In genomic region chr5:179698935-179699639, GRCh38 we compare ENCODE assay signal across 1 cellular context.
A peak's percentile ranks its signal among the peaks of the same experiment; 100 is the strongest.
TF ChIP-seq lines count a peak whose summit lies in the region.

CANX (plus strand) TSS chr5:179698967; CDS start chr5:179705682, 6,715 bp downstream.

TF ChIP-seq in K562, 482 proteins besides CTCF, POLR2A, EP300 and RAD21 (continued from another document and continues in another):
- TF ChIP-seq MGA (IDR thresholded peaks at IDR 0.05) (peak; percentile 89), ZNF764 (CRISPR knock-in tag; IDR thresholded peaks at IDR 0.05; ENCODE audit: low read depth) (no peak), KAT8 (IDR thresholded peaks at IDR 0.05; ENCODE audit: low read depth) (no peak), SMAD1 (IDR thresholded peaks at IDR 0.05; ENCODE audit: low read depth, low read length, partially characterized antibody) (peak; percentile 84), PTTG1 (tag; IDR thresholded peaks at IDR 0.05; ENCODE audit: low read depth) (no peak), HEY1 (CRISPR knock-in tag; IDR thresholded peaks at IDR 0.05; ENCODE audit: borderline replicate concordance) (no peak), TBL1XR1 (IDR thresholded peaks at IDR 0.05; ENCODE audit: low read length in 2 of 2) (no peak), E2F3 (CRISPR knock-in tag; IDR thresholded peaks at IDR 0.05) (no peak), TRIM24 (IDR thresholded peaks at IDR 0.05) (no peak), MBD2 (IDR thresholded peaks at IDR 0.05; ENCODE audit: borderline replicate concordance, low read depth) (no peak), ELF1 (tag; IDR thresholded peaks at IDR 0.05) (peak; percentile 16), ZNF280A (IDR thresholded peaks at IDR 0.05; ENCODE audit: low read depth, partially characterized antibody) (no peak), CSDE1 (IDR thresholded peaks at IDR 0.05) (no peak), SNAPC5 (CRISPR knock-in tag; IDR thresholded peaks at IDR 0.05) (no peak), HNRNPK (IDR thresholded peaks at IDR 0.05; ENCODE audit: low read depth, low read length, poor library complexity, severe bottlenecking) (no peak), BRCA1 (IDR thresholded peaks at IDR 0.05) (no peak), BRCA1 (CRISPR knock-in tag; IDR thresholded peaks at IDR 0.05) (no peak), ARID4B (CRISPR knock-in tag; IDR thresholded peaks at IDR 0.05) (no peak; the same call in 1 of the 2 replicates), ZNF780A (CRISPR knock-in tag; IDR thresholded peaks at IDR 0.05) (no peak), SAFB2 (IDR thresholded peaks at IDR 0.05; ENCODE audit: borderline replicate concordance, low read depth, low read length, severe bottlenecking) (no peak), RBM34 (IDR thresholded peaks at IDR 0.05; ENCODE audit: borderline replicate concordance, insufficient read depth, low read length) (no peak), IFI16 (CRISPR knock-in tag; IDR thresholded peaks at IDR 0.05) (no peak), IRF9 (tag; IDR thresholded peaks at IDR 0.05) (no peak), USF1 (CRISPR knock-in tag; IDR thresholded peaks at IDR 0.05) (peak; percentile 96), GATAD2B (IDR thresholded peaks at IDR 0.05; ENCODE audit: borderline replicate concordance) (no peak), CBX1 (IDR thresholded peaks at IDR 0.05; ENCODE audit: low read depth) (peak; percentile 82), ZNF239 (CRISPR knock-in tag; IDR thresholded peaks at IDR 0.05) (no peak), RUNX1 (IDR thresholded peaks at IDR 0.05; ENCODE audit: low read depth) (no peak), KAT7 (CRISPR knock-in tag; IDR thresholded peaks at IDR 0.05; ENCODE audit: borderline replicate concordance) (peak; percentile 52; the same call in 1 of the 2 replicates), CBFA2T3 (IDR thresholded peaks at IDR 0.05) (no peak), NR0B1 (IDR thresholded peaks at IDR 0.05; ENCODE audit: partially characterized antibody) (no peak), ZNF561 (CRISPR knock-in tag; conservative IDR thresholded peaks at IDR 0.05) (no peak), ZNF121 (CRISPR knock-in tag; conservative IDR thresholded peaks at IDR 0.05) (no peak), TAL1 (IDR thresholded peaks at IDR 0.05) (no peak), ATF1 (CRISPR knock-in tag; IDR thresholded peaks at IDR 0.05) (no peak), ATF1 (tag; IDR thresholded peaks at IDR 0.05) (peak; percentile 78), MYNN (IDR thresholded peaks at IDR 0.05) (no peak), MYNN (CRISPR knock-in tag; IDR thresholded peaks at IDR 0.05) (no peak), PTRF (tag; IDR thresholded peaks at IDR 0.05) (no peak), ZFP1 (CRISPR knock-in tag; IDR thresholded peaks at IDR 0.05) (no peak), CBFA2T2 (conservative IDR thresholded peaks at IDR 0.05) (peak; percentile 54), KLF10 (CRISPR knock-in tag; IDR thresholded peaks at IDR 0.05) (no peak), SRF (CRISPR knock-in tag; IDR thresholded peaks at IDR 0.05) (0 out of 4 replicates have a peak, but pooled peaks of 1 of the 2 experiments have one; percentile 0), ZNF707 (CRISPR knock-in tag; conservative IDR thresholded peaks at IDR 0.05) (no peak), MLX (CRISPR knock-in tag; conservative IDR thresholded peaks at IDR 0.05) (0 out of 4 replicates have a peak, but pooled peaks of 1 of the 2 experiments have one; percentile 66)
